Comparison of ENCODE assay signal across 9 cellular contexts in genomic region chr1:88180449-88181108, GRCh38.
DNase-seq lines count a peak whose midpoint lies in the region; ATAC-seq, FAIRE-seq and TF ChIP-seq lines count a peak whose summit lies in the region.
"Had no signal": no experiment of that assay in that cellular context is flagged by ENCODE, and none has a peak within 500 bp of the region (broad histone marks: within the 10 kb centered on the region; RNA-seq: fewer than 3 reads in every experiment).

No MANE protein-coding gene starts in this region.

- H3K27ac Mint-ChIP-seq in activated T-helper 17 cell treated with anti-CD3 and anti-CD28 coated beads, Interleukin-2, amount 50 U/mL, for 72 hours = no peak overlapping the region

- no peak for TF ChIP-seq EP300 in ovary (IDR thresholded peaks at IDR 0.05)

- no peaks in the 10 kb centered on the region for H3K9me3 ChIP-seq in Peyer's patch
- no peaks in the 10 kb centered on the region for H3K9me3 ChIP-seq in ovary

- H3K4me3 Mint-ChIP-seq in activated T-helper 17 cell treated with anti-CD3 and anti-CD28 coated beads, Interleukin-2, amount 50 U/mL, for 72 hours = no peak overlapping the region

- H3K4me1 Mint-ChIP-seq in activated T-helper 17 cell treated with anti-CD3 and anti-CD28 coated beads, Interleukin-2, amount 50 U/mL, for 72 hours = no peaks in the 10 kb centered on the region

- TF ChIP-seq POLR2A in Peyer's patch (IDR thresholded peaks at IDR 0.05) = no peak
- TF ChIP-seq POLR2A in ovary (IDR thresholded peaks at IDR 0.05) = no peak

- H3K27ac ChIP-seq in Peyer's patch = no peak overlapping the region
- no peak overlapping the region for H3K27ac ChIP-seq in ovary
- H3K27ac ChIP-seq: skin epidermis had no signal

- H3K4me1 ChIP-seq in Peyer's patch (no peaks in the 10 kb centered on the region), ovary (ENCODE audit: insufficient read depth) (peaks cover 2% of the 10 kb centered on the region)

- peak; percentile 77 for ATAC-seq in activated T-helper 17 cell treated with anti-CD3 and anti-CD28 coated beads, Interleukin-2, amount 50 U/mL, for 72 hours (replicated peaks)

- H3K36me3 Mint-ChIP-seq in activated T-helper 17 cell treated with anti-CD3 and anti-CD28 coated beads, Interleukin-2, amount 50 U/mL, for 72 hours (ENCODE audit: low read depth) = no peaks in the 10 kb centered on the region

- peaks cover 6% of the 10 kb centered on the region for H3K27me3 Mint-ChIP-seq in activated T-helper 17 cell treated with anti-CD3 and anti-CD28 coated beads, Interleukin-2, amount 50 U/mL, for 72 hours

- peak; percentile 95 for TF ChIP-seq CTCF in GM10266 (IDR thresholded peaks at IDR 0.05; ENCODE audit: control insufficient read depth, insufficient read depth, low read depth, missing control alignments)
- TF ChIP-seq CTCF in LNCAP (IDR thresholded peaks at IDR 0.05) = peak; percentile 97
- TF ChIP-seq CTCF in Peyer's patch (IDR thresholded peaks at IDR 0.05) = peak; percentile 59 to 93 (median 89)
- TF ChIP-seq CTCF in ovary (IDR thresholded peaks at IDR 0.05) = peak; percentile 71 to 78 (median 74)

- DNase-seq in GM10266 (ENCODE audit: extremely low spot score) (peak; percentile 43), H7 (peak; percentile 47), Peyer's patch (peak; percentile 46 to 89 (median 79)), frontal cortex (ENCODE audit: low spot score in 2 of 2) (peak; percentile 3 to 13), ovary (peak; percentile 65 to 77 (median 71)), urothelium cell line (ENCODE audit: low spot score) (peak; percentile 72)

- no peaks in the 10 kb centered on the region for H3K9me3 Mint-ChIP-seq in activated T-helper 17 cell treated with anti-CD3 and anti-CD28 coated beads, Interleukin-2, amount 50 U/mL, for 72 hours

- H3K27me3 ChIP-seq in H7 (ENCODE audit: control insufficient read depth, insufficient read depth, low read length) (no peaks in the 10 kb centered on the region), Peyer's patch (no peaks in the 10 kb centered on the region), ovary (no peaks in the 10 kb centered on the region)

- FAIRE-seq in frontal cortex (lab: Jason Lieb, UNC) (no peak), urothelium cell line (lab: Jason Lieb, UNC) (peak; percentile 27)

- 40 to 43% (median 41%) methylated on average over 8 of the region's 8 CpGs for WGBS in ovary, 3 donors

- H3K36me3 ChIP-seq in H7 (replicated peaks; ENCODE audit: control insufficient read depth, insufficient read depth, low read length) (no peaks in the 10 kb centered on the region), Peyer's patch (no peaks in the 10 kb centered on the region), ovary (no peaks in the 10 kb centered on the region)

- H3K4me3 ChIP-seq in H7 (ENCODE audit: insufficient read depth, low read depth, low read length) (no peak overlapping the region), Peyer's patch (no peak overlapping the region), ovary (no peak overlapping the region)
- H3K4me3 ChIP-seq: skin epidermis had no signal

- intact Hi-C loops in ovary (cut with DNase I) = loop anchor here in 1 of 4 donors (5.0 kb wide), 1 partner anchor 122 kb away; no protein-coding TSS in a partner anchor

Comparison
In these comparisons a context has a peak if more than half of its experiments do, and no peak if none do; other contexts are left out.
1. DNase-seq: peak in every context shown above with its lines; median percentile 79 in Peyer's patch; 72 in urothelium cell line; 71 in ovary; 47 in H7; 43 in GM10266; 8 in frontal cortex.